In the genomic region with DNA sequence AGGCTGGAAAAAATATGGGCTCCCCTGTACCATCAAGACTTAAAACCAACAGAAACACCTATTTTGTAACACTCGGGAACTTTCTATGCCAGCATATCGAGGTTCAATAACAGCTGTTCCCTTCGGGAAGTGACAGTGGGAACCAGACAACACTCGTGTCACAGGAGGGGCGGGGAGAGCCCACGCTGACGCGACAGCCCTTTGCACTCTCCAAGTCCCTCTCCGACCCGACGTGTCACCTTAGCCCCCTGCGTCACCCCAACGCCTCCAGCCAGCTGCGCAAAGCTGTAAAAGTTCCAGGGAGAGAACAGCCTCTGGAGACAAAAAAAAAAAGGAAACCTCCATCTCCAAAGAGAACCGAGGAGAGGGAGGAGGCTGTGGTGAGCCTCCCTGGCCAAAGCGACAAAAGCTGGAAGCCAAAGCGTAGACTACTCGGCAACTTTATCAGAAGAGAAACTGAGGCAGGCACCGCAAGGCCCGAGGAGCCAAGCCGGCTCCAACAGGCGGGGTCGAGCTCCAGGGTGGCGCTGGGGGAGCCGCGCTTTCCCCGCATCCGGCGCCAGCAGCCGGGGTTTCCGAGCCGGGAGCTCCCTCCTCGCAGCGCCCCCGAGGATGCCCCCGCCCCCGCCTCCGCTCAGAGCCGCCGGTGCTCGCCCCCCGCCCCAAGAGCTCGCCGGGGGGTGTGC, we compare ENCODE assay signal across 1 cellular context.
TF ChIP-seq lines count a peak whose summit lies in the region.

No MANE protein-coding gene starts in this region.

TF ChIP-seq in SK-N-SH, 30 proteins besides CTCF, POLR2A, EP300 and RAD21:
- TF ChIP-seq, protein P1, sequence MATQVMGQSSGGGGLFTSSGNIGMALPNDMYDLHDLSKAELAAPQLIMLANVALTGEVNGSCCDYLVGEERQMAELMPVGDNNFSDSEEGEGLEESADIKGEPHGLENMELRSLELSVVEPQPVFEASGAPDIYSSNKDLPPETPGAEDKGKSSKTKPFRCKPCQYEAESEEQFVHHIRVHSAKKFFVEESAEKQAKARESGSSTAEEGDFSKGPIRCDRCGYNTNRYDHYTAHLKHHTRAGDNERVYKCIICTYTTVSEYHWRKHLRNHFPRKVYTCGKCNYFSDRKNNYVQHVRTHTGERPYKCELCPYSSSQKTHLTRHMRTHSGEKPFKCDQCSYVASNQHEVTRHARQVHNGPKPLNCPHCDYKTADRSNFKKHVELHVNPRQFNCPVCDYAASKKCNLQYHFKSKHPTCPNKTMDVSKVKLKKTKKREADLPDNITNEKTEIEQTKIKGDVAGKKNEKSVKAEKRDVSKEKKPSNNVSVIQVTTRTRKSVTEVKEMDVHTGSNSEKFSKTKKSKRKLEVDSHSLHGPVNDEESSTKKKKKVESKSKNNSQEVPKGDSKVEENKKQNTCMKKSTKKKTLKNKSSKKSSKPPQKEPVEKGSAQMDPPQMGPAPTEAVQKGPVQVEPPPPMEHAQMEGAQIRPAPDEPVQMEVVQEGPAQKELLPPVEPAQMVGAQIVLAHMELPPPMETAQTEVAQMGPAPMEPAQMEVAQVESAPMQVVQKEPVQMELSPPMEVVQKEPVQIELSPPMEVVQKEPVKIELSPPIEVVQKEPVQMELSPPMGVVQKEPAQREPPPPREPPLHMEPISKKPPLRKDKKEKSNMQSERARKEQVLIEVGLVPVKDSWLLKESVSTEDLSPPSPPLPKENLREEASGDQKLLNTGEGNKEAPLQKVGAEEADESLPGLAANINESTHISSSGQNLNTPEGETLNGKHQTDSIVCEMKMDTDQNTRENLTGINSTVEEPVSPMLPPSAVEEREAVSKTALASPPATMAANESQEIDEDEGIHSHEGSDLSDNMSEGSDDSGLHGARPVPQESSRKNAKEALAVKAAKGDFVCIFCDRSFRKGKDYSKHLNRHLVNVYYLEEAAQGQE (IDR thresholded peaks at IDR 0.05; ENCODE audit: low read depth, low read length), result no peak
- TF ChIP-seq EZH2phosphoT487 (IDR thresholded peaks at IDR 0.05; ENCODE audit: borderline replicate concordance, low read depth) (no peak), RXRA (IDR thresholded peaks at IDR 0.05; ENCODE audit: borderline replicate concordance, low read depth) (no peak), RCOR1 (IDR thresholded peaks at IDR 0.05; ENCODE audit: low read length) (no peak), NFIC (IDR thresholded peaks at IDR 0.05; ENCODE audit: borderline replicate concordance) (no peak), MXI1 (IDR thresholded peaks at IDR 0.05; ENCODE audit: low read depth, low read length) (no peak), ELF1 (IDR thresholded peaks at IDR 0.05) (no peak), RFX5 (IDR thresholded peaks at IDR 0.05; ENCODE audit: low read length) (no peak), JUND (IDR thresholded peaks at IDR 0.05) (no peak), FOXM1 (IDR thresholded peaks at IDR 0.05; ENCODE audit: low read depth) (no peak)
- TF ChIP-seq, protein P2, sequence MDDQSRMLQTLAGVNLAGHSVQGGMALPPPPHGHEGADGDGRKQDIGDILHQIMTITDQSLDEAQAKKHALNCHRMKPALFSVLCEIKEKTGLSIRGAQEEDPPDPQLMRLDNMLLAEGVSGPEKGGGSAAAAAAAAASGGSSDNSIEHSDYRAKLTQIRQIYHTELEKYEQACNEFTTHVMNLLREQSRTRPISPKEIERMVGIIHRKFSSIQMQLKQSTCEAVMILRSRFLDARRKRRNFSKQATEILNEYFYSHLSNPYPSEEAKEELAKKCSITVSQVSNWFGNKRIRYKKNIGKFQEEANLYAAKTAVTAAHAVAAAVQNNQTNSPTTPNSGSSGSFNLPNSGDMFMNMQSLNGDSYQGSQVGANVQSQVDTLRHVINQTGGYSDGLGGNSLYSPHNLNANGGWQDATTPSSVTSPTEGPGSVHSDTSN (IDR thresholded peaks at IDR 0.05), result no peak
- TF ChIP-seq, protein P3, sequence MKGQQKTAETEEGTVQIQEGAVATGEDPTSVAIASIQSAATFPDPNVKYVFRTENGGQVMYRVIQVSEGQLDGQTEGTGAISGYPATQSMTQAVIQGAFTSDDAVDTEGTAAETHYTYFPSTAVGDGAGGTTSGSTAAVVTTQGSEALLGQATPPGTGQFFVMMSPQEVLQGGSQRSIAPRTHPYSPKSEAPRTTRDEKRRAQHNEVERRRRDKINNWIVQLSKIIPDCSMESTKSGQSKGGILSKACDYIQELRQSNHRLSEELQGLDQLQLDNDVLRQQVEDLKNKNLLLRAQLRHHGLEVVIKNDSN (IDR thresholded peaks at IDR 0.05; ENCODE audit: borderline replicate concordance, low read depth), result no peak
- TF ChIP-seq, protein P4, sequence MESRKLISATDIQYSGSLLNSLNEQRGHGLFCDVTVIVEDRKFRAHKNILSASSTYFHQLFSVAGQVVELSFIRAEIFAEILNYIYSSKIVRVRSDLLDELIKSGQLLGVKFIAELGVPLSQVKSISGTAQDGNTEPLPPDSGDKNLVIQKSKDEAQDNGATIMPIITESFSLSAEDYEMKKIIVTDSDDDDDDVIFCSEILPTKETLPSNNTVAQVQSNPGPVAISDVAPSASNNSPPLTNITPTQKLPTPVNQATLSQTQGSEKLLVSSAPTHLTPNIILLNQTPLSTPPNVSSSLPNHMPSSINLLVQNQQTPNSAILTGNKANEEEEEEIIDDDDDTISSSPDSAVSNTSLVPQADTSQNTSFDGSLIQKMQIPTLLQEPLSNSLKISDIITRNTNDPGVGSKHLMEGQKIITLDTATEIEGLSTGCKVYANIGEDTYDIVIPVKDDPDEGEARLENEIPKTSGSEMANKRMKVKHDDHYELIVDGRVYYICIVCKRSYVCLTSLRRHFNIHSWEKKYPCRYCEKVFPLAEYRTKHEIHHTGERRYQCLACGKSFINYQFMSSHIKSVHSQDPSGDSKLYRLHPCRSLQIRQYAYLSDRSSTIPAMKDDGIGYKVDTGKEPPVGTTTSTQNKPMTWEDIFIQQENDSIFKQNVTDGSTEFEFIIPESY (IDR thresholded peaks at IDR 0.05; ENCODE audit: borderline replicate concordance, low read depth), result no peak
